ENCODE assay signal across 12 cellular contexts in genomic region chr7:86653919-86654659, GRCh38. TPM values are rescaled to one million over a fixed set of nuclear protein-coding genes. Genes with fewer than 3 reads are reported as not detected.
DNase-seq lines count a peak whose midpoint lies in the region; ATAC-seq and TF ChIP-seq lines count a peak whose summit lies in the region.
"Had no signal": no experiment of that assay in that cellular context is flagged by ENCODE, and none has a peak within 500 bp of the region (broad histone marks: within the 10 kb centered on the region; RNA-seq: fewer than 3 reads in every experiment).

No MANE protein-coding gene starts in this region.

- H3K27me3 ChIP-seq in MG63 (no peaks in the 10 kb centered on the region), dorsolateral prefrontal cortex (no peaks in the 10 kb centered on the region), tibial artery (no peaks in the 10 kb centered on the region)

- H3K27ac Mint-ChIP-seq in MCF 10A (ENCODE audit: low read depth, unreplicated experiment): no peak overlapping the region
- H3K27ac Mint-ChIP-seq: HFFc6; stimulated activated naive CD8-positive, alpha-beta T cell treated with anti-CD3 and anti-CD28 coated beads, Interleukin-15, Interleukin-2, amounts not matched to agents 100 ng/mL and 50 ng/mL, for 24 hours had no signal

- H3K4me1 ChIP-seq in tibial artery: peaks cover 0 to 6% (median 2%) of the 10 kb centered on the region in 4 donors

- H3K36me3 ChIP-seq in MG63 (no peaks in the 10 kb centered on the region), tibial artery (no peaks in the 10 kb centered on the region)

- ATAC-seq in HG02763 (IDR thresholded peaks at IDR 0.05; ENCODE audit: unreplicated experiment): no peak

- intact Hi-C loops in dorsolateral prefrontal cortex (cut with DNase I): no loop called here
- intact Hi-C loops in tibial artery (cut with DNase I; ENCODE audit: low total_unique reads): no loop called here
- intact Hi-C loops in MCF 10A (cut with micrococcal nuclease): no loop called here

- no TSS peak for BruUV-seq in MCF 10A (replicated peaks; lab: Mats Ljungman, UMichigan)

- no peaks in the 10 kb centered on the region for H3K4me1 Mint-ChIP-seq in MCF 10A (ENCODE audit: insufficient read depth, unreplicated experiment)

- H3K9me3 ChIP-seq in MG63 (no peaks in the 10 kb centered on the region), tibial artery (no peaks in the 10 kb centered on the region)

- H3K4me3 Mint-ChIP-seq in MCF 10A (ENCODE audit: unreplicated experiment): no peak overlapping the region
- H3K4me3 Mint-ChIP-seq: HFFc6; neural crest cell; stimulated activated naive CD8-positive, alpha-beta T cell treated with anti-CD3 and anti-CD28 coated beads, Interleukin-15, Interleukin-2, amounts not matched to agents 100 ng/mL and 50 ng/mL, for 24 hours had no signal

- POLR2A ChIA-PET in MCF 10A (lab: Yijun Ruan, JAX): no interaction called here

- H3K27me3 Mint-ChIP-seq in MCF 10A (ENCODE audit: insufficient read depth, unreplicated experiment): peaks cover 61% of the 10 kb centered on the region
- H3K27me3 Mint-ChIP-seq: stimulated activated naive CD8-positive, alpha-beta T cell treated with anti-CD3 and anti-CD28 coated beads, Interleukin-15, Interleukin-2, amounts not matched to agents 100 ng/mL and 50 ng/mL, for 24 hours had no signal

- peak overlapping the region in 58 of 59 donors; percentile 50 to 99 (median 90) for H3K27ac ChIP-seq in dorsolateral prefrontal cortex
- H3K27ac ChIP-seq in tibial artery: peak overlapping the region in 1 of 2 donors; percentile 7

- no peaks in the 10 kb centered on the region for H3K9me3 Mint-ChIP-seq in MCF 10A (ENCODE audit: unreplicated experiment)
- H3K9me3 Mint-ChIP-seq: neural crest cell had no signal

- peak in 4 of 56 donors; percentile 10 to 35 (median 13) for TF ChIP-seq CTCF in dorsolateral prefrontal cortex (IDR thresholded peaks at IDR 0.05 in 54 of 56, conservative IDR thresholded peaks at IDR 0.05 in 2 of 56; ENCODE audit: low read depth in 1 of 56, partially characterized antibody in 56 of 56)
- TF ChIP-seq CTCF in tibial artery (IDR thresholded peaks at IDR 0.05): no peak
- TF ChIP-seq CTCF in MCF 10A (IDR thresholded peaks at IDR 0.05; ENCODE audit: unreplicated experiment): no peak

- CTCF ChIA-PET in MCF 10A (lab: Yijun Ruan, JAX): no interaction called here

- H3K36me3 Mint-ChIP-seq in MCF 10A (ENCODE audit: insufficient read depth, unreplicated experiment): no peaks in the 10 kb centered on the region

- no peak overlapping the region for H3K4me3 ChIP-seq in MG63
- H3K4me3 ChIP-seq in dorsolateral prefrontal cortex: peak overlapping the region in 56 of 59 donors; percentile 7 to 62 (median 37)
- H3K4me3 ChIP-seq in tibial artery: peak overlapping the region; percentile 3 to 23

- DNase-seq in MG63: peak; percentile 22
- peak in 9 of 10 donors; percentile 11 to 63 (median 58) for DNase-seq in dorsolateral prefrontal cortex
- peak; percentile 81 for DNase-seq in medulla oblongata (ENCODE audit: extremely low spot score)
- DNase-seq in tibial artery: no peak
- DNase-seq in effector CD4-positive, alpha-beta T cell: no peak
- no peak for DNase-seq in MCF 10A (ENCODE audit: unreplicated experiment)
- no peak for DNase-seq in stimulated activated naive CD4-positive, alpha-beta T cell (lab: John Stamatoyannopoulos, UW)
- DNase-seq: HFFc6 had no signal

RNA-seq across cellular contexts. Expression of gene GRM3, which starts 10.4 kb away (rescaled TPM):
- total RNA-seq in MG63 (2014; rRNA removed; shearing (Covaris generic); ENCODE audit: low replicate concordance): not detected in 2 replicates
- total RNA-seq in dorsolateral prefrontal cortex (100 to 1,000 TPM in 15 of 120 experiments, 10 to 100 TPM in 105; 39.3 to 160 (median 71.7) TPM), MCF 10A (2022) (not detected in 2 replicates)
- total RNA-seq: HFFc6, LHCN-M2 had no signal

Comparison
In these comparisons a context has a peak if more than half of its experiments do, and no peak if none do; other contexts are left out.
1. DNase-seq: peak in MG63 (single experiment), dorsolateral prefrontal cortex (9 of 10) and medulla oblongata (single experiment); none in tibial artery (0 of 2), effector CD4-positive, alpha-beta T cell (single experiment), MCF 10A (single experiment) and stimulated activated naive CD4-positive, alpha-beta T cell (0 of 6).
2. RNA of gene GRM3, which starts 10.4 kb away (total RNA-seq): 39.3 to 160 TPM in dorsolateral prefrontal cortex; not detected in MG63 and not detected in MCF 10A; every median in the first group is over 10 times any median in the second.